ENCODE assay signal across 7 cellular contexts in genomic region chr12:123120452-123121166, GRCh38. TPM values are rescaled to one million over a fixed set of nuclear protein-coding genes. Genes with fewer than 3 reads are reported as not detected.
A peak's percentile ranks its signal among the peaks of the same experiment; 100 is the strongest.
DNase-seq lines count a peak whose midpoint lies in the region; ATAC-seq and TF ChIP-seq lines count a peak whose summit lies in the region.

No MANE protein-coding gene starts in this region.

- H3K27me3 Mint-ChIP-seq in activated CD8-positive, alpha-beta T cell treated with anti-CD3 and anti-CD28 coated beads for 36 hours: no peaks in the 10 kb centered on the region

- peaks cover 45% of the 10 kb centered on the region for H3K4me1 ChIP-seq in ovary (ENCODE audit: insufficient read depth)

- H3K9me3 Mint-ChIP-seq in activated CD8-positive, alpha-beta T cell treated with anti-CD3 and anti-CD28 coated beads for 36 hours: no peaks in the 10 kb centered on the region

- POLR2A ChIA-PET in activated CD8-positive, alpha-beta T cell treated with anti-CD3 and anti-CD28 coated beads for 36 hours (lab: Charles Lee): interaction anchor here (0.6 to 3.4 kb wide), 8 partner anchors 11 to 112 kb away, joined by 3 to 14 read pairs (median 4); partner anchors contain the start of genes MPHOSPH9 and MTRFR

- TF ChIP-seq CTCF in activated CD8-positive, alpha-beta T cell treated with anti-CD3 and anti-CD28 coated beads for 36 hours (IDR thresholded peaks at IDR 0.05): no peak
- TF ChIP-seq CTCF in ovary (IDR thresholded peaks at IDR 0.05) (no peak), brain microvascular endothelial cell (IDR thresholded peaks at IDR 0.05; ENCODE audit: low read depth, low read length, missing control alignments) (no peak)

- H3K36me3 Mint-ChIP-seq in activated CD8-positive, alpha-beta T cell treated with anti-CD3 and anti-CD28 coated beads for 36 hours (ENCODE audit: low read depth): no peaks in the 10 kb centered on the region

- in situ Hi-C loops in brain microvascular endothelial cell (cut with HindIII; ENCODE audit: low pct_ligation_motif_present, low sequenced_read_pairs): no loop called here

- peak overlapping the region; percentile 39 to 67 for H3K27ac ChIP-seq in ovary
- H3K27ac ChIP-seq in brain microvascular endothelial cell: no peak overlapping the region

- no peaks in the 10 kb centered on the region for H3K9me3 ChIP-seq in ovary

- H3K27me3 ChIP-seq in ovary (no peaks in the 10 kb centered on the region), brain microvascular endothelial cell (replicated peaks) (no peaks in the 10 kb centered on the region)

- peak overlapping the region; percentile 84 for H3K27ac Mint-ChIP-seq in activated CD8-positive, alpha-beta T cell treated with anti-CD3 and anti-CD28 coated beads for 36 hours

- no peak overlapping the region for H3K4me3 ChIP-seq in ovary
- no peak overlapping the region for H3K4me3 ChIP-seq in brain microvascular endothelial cell (ENCODE audit: low read depth, low read length)

- WGBS in ovary, 3 donors: 33 to 44% (median 38%) methylated on average over 3 of the region's 3 CpGs

- H3K4me3 Mint-ChIP-seq in activated CD8-positive, alpha-beta T cell treated with anti-CD3 and anti-CD28 coated beads for 36 hours: peak overlapping the region; percentile 2

- CTCF ChIA-PET in activated CD8-positive, alpha-beta T cell treated with anti-CD3 and anti-CD28 coated beads for 36 hours (lab: Charles Lee): interaction anchor here (0.9 to 1.9 kb wide), 10 partner anchors 9 to 259 kb away, joined by 3 to 6 read pairs (median 4); no protein-coding TSS in a partner anchor

- intact Hi-C loops in activated CD8-positive, alpha-beta T cell treated with anti-CD3 and anti-CD28 coated beads for 36 hours (cut with micrococcal nuclease): no loop called here
- intact Hi-C loops in ovary (cut with DNase I): no loop called here

- H3K4me1 Mint-ChIP-seq in activated CD8-positive, alpha-beta T cell treated with anti-CD3 and anti-CD28 coated beads for 36 hours (ENCODE audit: low read depth): peaks cover 63% of the 10 kb centered on the region

- ATAC-seq in GM19438 (IDR thresholded peaks at IDR 0.05; ENCODE audit: low read depth, unreplicated experiment) (peak; percentile 7), HG03342 (IDR thresholded peaks at IDR 0.05; ENCODE audit: unreplicated experiment) (peak; percentile 39), HG03439 (IDR thresholded peaks at IDR 0.05; ENCODE audit: unreplicated experiment) (no peak)
- ATAC-seq in activated CD8-positive, alpha-beta T cell treated with anti-CD3 and anti-CD28 coated beads for 36 hours: peak; percentile 83

- no peaks in the 10 kb centered on the region for H3K36me3 ChIP-seq in ovary
- H3K36me3 ChIP-seq in brain microvascular endothelial cell (replicated peaks): no peaks in the 10 kb centered on the region

- DNase-seq in activated CD8-positive, alpha-beta T cell treated with anti-CD3 and anti-CD28 coated beads for 36 hours: peak; percentile 68
- peak in 3 of 5 donors; percentile 49 to 71 (median 61) for DNase-seq in ovary
- DNase-seq in brain microvascular endothelial cell: no peak
- no peak for DNase-seq in SK-N-DZ (ENCODE audit: low spot score)

- no peak for TF ChIP-seq EP300 in ovary (IDR thresholded peaks at IDR 0.05)

- no peak for TF ChIP-seq POLR2A in ovary (IDR thresholded peaks at IDR 0.05)

RNA-seq across cellular contexts. Expression of gene PITPNM2, which starts 30.3 kb away (rescaled TPM):
- total RNA-seq in activated CD8-positive, alpha-beta T cell treated with anti-CD3 and anti-CD28 coated beads for 36 hours: 10 to 100 TPM; 15.3 to 17.9 TPM
- 10 to 100 TPM; 11.1 to 71.8 (median 38.2) TPM for total RNA-seq in ovary
- 10 to 100 TPM; 11.1 to 12.5 TPM for polyA plus RNA-seq in ovary
- polyA plus RNA-seq in SK-N-DZ (2014; cell fraction: cytosol; rRNA removed): 1.0 and 1.3 TPM in 2 replicates
- 3.3 and 9.0 TPM in 2 replicates for polyA plus RNA-seq in SK-N-DZ (2014; cell fraction: nucleus; rRNA removed)

Comparison
In these comparisons a context has a peak if more than half of its experiments do, and no peak if none do; other contexts are left out.
1. DNase-seq: peak in activated CD8-positive, alpha-beta T cell treated with anti-CD3 and anti-CD28 coated beads for 36 hours (single experiment) and ovary (3 of 5); none in brain microvascular endothelial cell (single experiment) and SK-N-DZ (single experiment).